Comparison of ENCODE assay signal across 7 cellular contexts in genomic region chr4:89836031-89836777, GRCh38. TPM values are rescaled to one million over a fixed set of nuclear protein-coding genes. Genes with fewer than 3 reads are reported as not detected.
DNase-seq lines count a peak whose midpoint lies in the region; ATAC-seq, FAIRE-seq and TF ChIP-seq lines count a peak whose summit lies in the region.

No MANE protein-coding gene starts in this region.

- no peaks in the 10 kb centered on the region for H4K20me1 ChIP-seq in H9 (ENCODE audit: control insufficient read depth, insufficient read depth, insufficient read length)

- DNase-seq in H9 (peak; percentile 36), frontal cortex (ENCODE audit: low spot score in 2 of 2) (peak; percentile 20 to 38), pancreas (peak in 1 of 6 donors; percentile 52), HPDE6-E6E7 (ENCODE audit: extremely low spot score) (no peak)

- peaks cover 3 to 14% (median 10%) of the 10 kb centered on the region in 3 experiments; a peak in 5 of 7 replicates for H3K36me3 Mint-ChIP-seq in H9 (ENCODE audit: insufficient read depth in 1 of 3, low read depth in 3 of 3)

- H3K14ac ChIP-seq in H9 (ENCODE audit: insufficient read depth, low read length): no peak overlapping the region; the same call in 1 of the 2 replicates

- H3K79me2 ChIP-seq in H9 (ENCODE audit: insufficient read depth, low read length): no peaks in the 10 kb centered on the region

- no peak overlapping the region for H3K56ac ChIP-seq in H9 (ENCODE audit: insufficient read length, low read depth, low read length)

- H3K9ac ChIP-seq in H9 (ENCODE audit: extremely low read depth, insufficient read length, low read length): no peak overlapping the region

- H3K18ac ChIP-seq in H9 (ENCODE audit: insufficient read length, low read depth, low read length): no peak overlapping the region

- peaks cover 22% of the 10 kb centered on the region for H3K27me3 Mint-ChIP-seq in H9 (ENCODE audit: low read depth)

- WGBS in H9 (ENCODE audit: extremely low coverage, insufficient read length, low lambda C conversion rate): no CpG with 5 or more reads among the region's 34 CpGs
- WGBS in pancreas, 2 donors: 11 to 12% methylated on average over 33 to 34 of the region's 34 CpGs

- peaks cover 20 to 23% of the 10 kb centered on the region in 2 experiments for H3K4me1 Mint-ChIP-seq in H9

- FAIRE-seq in frontal cortex (lab: Jason Lieb, UNC) (no peak), pancreas (lab: Jason Lieb, UNC) (no peak)

- no peak overlapping the region for H4K91ac ChIP-seq in H9 (ENCODE audit: insufficient read length, low read depth, low read length)

- no peak overlapping the region for H4K8ac ChIP-seq in H9 (replicated peaks; ENCODE audit: insufficient read length, low read depth, low read length)

- no peak overlapping the region for H2BK15ac ChIP-seq in H9 (ENCODE audit: low read depth, low read length)

- no peak overlapping the region for H2BK12ac ChIP-seq in H9 (ENCODE audit: insufficient read length, low read depth, low read length)

- no peak overlapping the region for H3T11ph ChIP-seq in H9 (ENCODE audit: low read length)

- H3K4ac ChIP-seq in H9 (ENCODE audit: low read depth, low read length): no peak overlapping the region

- H3K23ac ChIP-seq in H9 (ENCODE audit: insufficient read length, low read depth, low read length): no peak overlapping the region

- H3K9me3 ChIP-seq in H9 (ENCODE audit: control insufficient read depth, low read depth, low read length) (no peaks in the 10 kb centered on the region), pancreas (no peaks in the 10 kb centered on the region)

- peak overlapping the region in 1 of 3 experiments; percentile 55; a peak in 1 of 7 replicates for H3K27ac Mint-ChIP-seq in H9

- peaks cover 13% of the 10 kb centered on the region for H3K23me2 ChIP-seq in H9 (ENCODE audit: insufficient read length, low read depth, low read length, poor library complexity, severe bottlenecking)

- H3K4me2 ChIP-seq in H9 (ENCODE audit: insufficient read depth, insufficient read length, low read length): peak overlapping the region; percentile 89

- H3K4me3 ChIP-seq in pancreas: peak overlapping the region in 3 of 4 donors; percentile 37 to 54 (median 42)

- H3K9me3 Mint-ChIP-seq in H9: no peaks in the 10 kb centered on the region

- no peak overlapping the region for H4K5ac ChIP-seq in H9 (ENCODE audit: insufficient read length, low read depth, low read length)

- H2BK5ac ChIP-seq in H9 (ENCODE audit: insufficient read length, low read length): no peak overlapping the region

- peak overlapping the region; percentile 80 to 92 for H3K4me3 Mint-ChIP-seq in H9

- H2BK20ac ChIP-seq in H9 (ENCODE audit: low read depth, low read length, poor library complexity, severe bottlenecking): no peak overlapping the region

- ATAC-seq in pancreas: peak in 1 of 4 donors; percentile 11
- no peak for ATAC-seq in GM21447 (IDR thresholded peaks at IDR 0.05; ENCODE audit: unreplicated experiment)
- ATAC-seq in HG03439 (IDR thresholded peaks at IDR 0.05; ENCODE audit: unreplicated experiment): no peak

- H3K27me3 ChIP-seq in H9 (ENCODE audit: insufficient read depth, low read length) (peaks cover 6% of the 10 kb centered on the region; the same call in 1 of the 2 replicates), pancreas (peaks cover 0 to 36% (median 3%) of the 10 kb centered on the region in 4 donors)

- H3K36me3 ChIP-seq in pancreas: no peaks in the 10 kb centered on the region

- intact Hi-C loops in pancreas (cut with DNase I): no loop called here

- H2AFZ ChIP-seq in H9 (ENCODE audit: low read length): no peak overlapping the region

- H3K27ac ChIP-seq in H9 (ENCODE audit: insufficient read length, low read depth, low read length) (no peak overlapping the region), VCaP (peak overlapping the region; percentile 61; the same call in 1 of the 2 replicates), pancreas (no peak overlapping the region)

- H2AK5ac ChIP-seq in H9 (ENCODE audit: insufficient read length, low read length): no peak overlapping the region

- TF ChIP-seq CTCF in H9 (conservative IDR thresholded peaks at IDR 0.05) (no peak), VCaP (conservative IDR thresholded peaks at IDR 0.05) (no peak), pancreas (IDR thresholded peaks at IDR 0.05) (no peak)

- H3K4me1 ChIP-seq in H9 (ENCODE audit: insufficient read depth, low read length) (peaks cover 2% of the 10 kb centered on the region; the same call in 1 of the 2 replicates), pancreas (no peaks in the 10 kb centered on the region)

- no peak overlapping the region for H2BK120ac ChIP-seq in H9 (ENCODE audit: low read depth, low read length, poor library complexity, severe bottlenecking)

- H3K79me1 ChIP-seq in H9 (ENCODE audit: insufficient read depth, low read depth, low read length, poor library complexity, severe bottlenecking): no peaks in the 10 kb centered on the region

RNA-seq across cellular contexts. Expression of gene SNCA, which starts 0.8 kb away (rescaled TPM):
- total RNA-seq in H9 (2021): 8.5 and 8.6 TPM in 2 replicates
- 98.6 TPM for total RNA-seq in frontal cortex
- total RNA-seq in pancreas: 1 to 10 TPM in 3 of 6 donors, under 1 TPM in 3; 0.23 to 3.8 (median 1.1) TPM
- polyA plus RNA-seq in pancreas: 1 to 10 TPM; 1.5 to 5.6 TPM

RNA-seq across cellular contexts. Expression of gene MMRN1, which starts 58.5 kb away (rescaled TPM):
- total RNA-seq in H9 (2021) (not detected in 2 replicates), frontal cortex (2.4 TPM), pancreas (1 to 10 TPM in 4 of 6 donors, under 1 TPM in 2; 0.56 to 5.4 (median 2.9) TPM)
- polyA plus RNA-seq in pancreas: 1 to 10 TPM; 2.7 to 7.1 TPM

Comparison
In these comparisons a context has a peak if more than half of its experiments do, and no peak if none do; other contexts are left out.
1. RNA of gene SNCA, which starts 0.8 kb away (total RNA-seq): 98.6 TPM in frontal cortex (single experiment); 8.5 to 8.6 TPM in H9 and 0.23 to 3.8 TPM in pancreas; every median in the first group is over 10 times any median in the second.